In the genomic region with DNA sequence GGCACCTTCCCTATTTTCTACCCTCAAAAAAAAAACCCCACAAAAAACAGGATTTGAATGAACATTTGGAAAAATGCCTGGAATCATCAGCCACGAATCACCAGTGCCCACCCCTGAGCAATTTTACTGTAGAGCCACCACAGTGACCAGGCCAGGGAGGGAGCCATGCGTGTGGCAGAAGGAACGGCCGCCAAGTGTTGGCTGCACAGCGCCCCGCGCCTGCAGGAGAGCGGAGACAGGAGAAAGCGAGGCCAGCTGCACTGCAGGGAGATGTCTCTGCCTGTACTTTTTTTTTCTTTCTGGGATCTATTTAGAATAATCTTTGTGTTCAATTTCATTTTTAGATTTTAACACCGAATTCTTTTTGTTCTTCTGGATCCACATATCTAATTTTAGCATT, we compare ENCODE assay signal across 1 cellular context.
TF ChIP-seq lines count a peak whose summit lies in the region.

No MANE protein-coding gene starts in this region.

TF ChIP-seq in SK-N-SH treated with all-trans-retinoic acid at 6 μM for 48 hours, 23 proteins besides CTCF, POLR2A, EP300 and RAD21 (continued from another document):
- TF ChIP-seq ZFP30 (CRISPR knock-in tag; IDR thresholded peaks at IDR 0.05) = no peak
